Comparison of ENCODE assay signal across 17 cellular contexts in genomic region chr13:102277286-102277685, GRCh38.
DNase-seq lines count a peak whose midpoint lies in the region; ATAC-seq, FAIRE-seq and TF ChIP-seq lines count a peak whose summit lies in the region.
"Had no signal": no experiment of that assay in that cellular context is flagged by ENCODE, and none has a peak within 500 bp of the region (broad histone marks: within the 10 kb centered on the region; RNA-seq: fewer than 3 reads in every experiment).

No MANE protein-coding gene starts in this region.

- TF ChIP-seq POLR2A in GM12891 (IDR thresholded peaks at IDR 0.05; ENCODE audit: low read depth, low read length), result no peak

- DNase-seq in Right ventricle myocardium inferior (ENCODE audit: missing footprints) (peak; percentile 67), cardiac septum (ENCODE audit: low spot score) (no peak), left cardiac atrium (peak; percentile 28), omental fat pad (ENCODE audit: low spot score) (no peak), GM12891 (ENCODE audit: insufficient read length, low spot score) (no peak), glomerular visceral epithelial cell (ENCODE audit: extremely low spot score) (no peak), mucosa of descending colon (no peak)
- DNase-seq: DMS153, EL, H9, MV-4-11, NCI-H1417 treated with DMSO at 0.1 percent for 48 hours, NCI-H2029, NCI-H2171 treated with DMSO at 0.1 percent for 48 hours, NCI-H82, SHP77 had no signal

- TF ChIP-seq CTCF in omental fat pad (IDR thresholded peaks at IDR 0.05) (no peak), mucosa of descending colon (IDR thresholded peaks at IDR 0.05) (no peak)

- H3K4me1 ChIP-seq in mucosa of descending colon (ENCODE audit: low read depth), result no peaks in the 10 kb centered on the region

- H3K36me3 ChIP-seq in mucosa of descending colon (ENCODE audit: low read depth), result no peaks in the 10 kb centered on the region

- ATAC-seq in Right ventricle myocardium inferior (peak; percentile 91), left cardiac atrium (peak; percentile 76 to 86), omental fat pad (ENCODE audit: low FRiP score) (peak; percentile 70), mucosa of descending colon (no peak), HG03108 (IDR thresholded peaks at IDR 0.05; ENCODE audit: unreplicated experiment) (no peak)

- H3K9me3 ChIP-seq in mucosa of descending colon, result no peaks in the 10 kb centered on the region

- no peak for FAIRE-seq in GM12891 (lab: Jason Lieb, UNC)

- no peak overlapping the region for H3K4me3 ChIP-seq in mucosa of descending colon

- intact Hi-C loops in Right ventricle myocardium inferior (cut with DNase I) (no loop called here), cardiac septum (cut with DNase I) (loop anchor here (5.0 kb wide), 1 partner anchor 35 kb away; no protein-coding TSS in a partner anchor), left cardiac atrium (cut with DNase I) (no loop called here), mucosa of descending colon (cut with DNase I, micrococcal nuclease) (no loop called here)

TF ChIP-seq in GM12891, 5 proteins besides CTCF, POLR2A, EP300 and RAD21:
- TF ChIP-seq POLR2AphosphoS5 (IDR thresholded peaks at IDR 0.05; ENCODE audit: low read depth, low read length) (no peak), SPI1 (IDR thresholded peaks at IDR 0.05; ENCODE audit: low read depth, low read length) (no peak), TAF1 (IDR thresholded peaks at IDR 0.05; ENCODE audit: low read depth, low read length) (no peak), POU2F2 (IDR thresholded peaks at IDR 0.05; ENCODE audit: low read depth, low read length) (no peak), PAX5 (IDR thresholded peaks at IDR 0.05; ENCODE audit: insufficient read depth, low read length, severe bottlenecking) (no peak)

Comparison
In these comparisons a context has a peak if more than half of its experiments do, and no peak if none do; other contexts are left out.
1. DNase-seq: peak in Right ventricle myocardium inferior (single experiment) and left cardiac atrium (single experiment); none in cardiac septum (single experiment), omental fat pad (single experiment), GM12891 (single experiment), glomerular visceral epithelial cell (single experiment) and mucosa of descending colon (0 of 3).
2. ATAC-seq: peak in Right ventricle myocardium inferior (single experiment), left cardiac atrium (2 of 2) and omental fat pad (single experiment); none in mucosa of descending colon (single experiment) and HG03108 (single experiment).